ENCODE assay signal across 29 cellular contexts in the genomic region with DNA sequence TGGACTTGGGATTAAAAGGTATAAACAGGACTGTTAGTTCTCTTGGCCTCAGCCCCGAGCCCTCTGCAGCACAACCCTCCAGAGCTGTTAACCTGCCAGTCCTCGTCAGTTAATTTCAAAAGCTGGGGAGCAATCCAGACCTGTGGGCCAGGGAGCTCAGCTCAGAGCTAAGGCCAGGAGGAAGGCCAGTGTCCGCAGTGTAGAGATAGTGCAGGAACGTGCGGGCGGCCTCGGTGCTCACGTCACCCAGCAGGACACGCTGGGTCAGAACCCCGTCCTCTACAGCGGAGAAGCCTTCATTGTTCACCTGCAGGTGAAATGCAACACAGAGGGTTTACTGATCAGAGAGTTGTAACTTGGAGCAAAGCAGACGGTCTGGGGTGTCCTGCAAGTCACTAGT.
"Had no signal": no experiment of that assay in that cellular context is flagged by ENCODE, and none has a peak within 500 bp of the region (broad histone marks: within the 10 kb centered on the region; RNA-seq: fewer than 3 reads in every experiment).

No MANE protein-coding gene starts in this region.

- H3K4me2 ChIP-seq: hepatocyte had no signal

- DNase-seq: activated CD4-positive, alpha-beta T cell treated with anti-CD3 and anti-CD28 coated beads for 36 hours; activated CD4-positive, alpha-beta T cell treated with anti-CD3 and anti-CD28 coated beads, Interleukin-2, amount 50 U/mL, for 48 hours; activated CD4-positive, CD25-positive, alpha-beta regulatory T cell; activated CD8-positive, alpha-beta memory T cell treated with anti-CD3 and anti-CD28 coated beads for 24 hours; activated gamma-delta T cell; activated naive CD4-positive, alpha-beta T cell treated with anti-CD3 and anti-CD28 coated beads, Interleukin-2, amount 10 ng/mL, durations not matched to agents 7 days and 5 days; activated naive CD8-positive, alpha-beta T cell treated with anti-CD3 and anti-CD28 coated beads, Interleukin-2, amount 10 ng/mL, durations not matched to agents 7 days and 5 days; activated T-cell treated with anti-CD3 and anti-CD28 coated beads, Interleukin-2, amount 50 U/mL, for 1 hour; amniotic stem cell; brain microvascular endothelial cell; caudate nucleus; endodermal cell; esophagus squamous epithelium; foreskin melanocyte; islet precursor cell; midbrain; naive thymus-derived CD4-positive, alpha-beta T cell; occipital lobe; stimulated activated CD4-positive, alpha-beta T cell treated with anti-CD3 and anti-CD28 coated beads, Interleukin-2, amount 100 ng/mL, for 48 hours; stimulated activated naive CD4-positive, alpha-beta T cell treated with Interleukin-2 at 50 U/mL for 16 hours; T-helper 1 cell; testis; transverse colon had no signal

- H3K27me3 Mint-ChIP-seq: activated CD4-positive, alpha-beta T cell treated with anti-CD3 and anti-CD28 coated beads for 36 hours; activated naive CD4-positive, alpha-beta T cell treated with anti-CD3 and anti-CD28 coated beads, Interleukin-2, amount 10 ng/mL, durations not matched to agents 7 days and 5 days; activated naive CD8-positive, alpha-beta T cell treated with anti-CD3 and anti-CD28 coated beads, Interleukin-2, amount 10 ng/mL, durations not matched to agents 7 days and 5 days; memory B cell; naive thymus-derived CD4-positive, alpha-beta T cell had no signal

- H3K27ac ChIP-seq: brain microvascular endothelial cell, epithelial cell of prostate, hepatocyte, right lobe of liver, testis, transverse colon had no signal

- H3K79me2 ChIP-seq: hepatocyte had no signal

- H2AFZ ChIP-seq: hepatocyte had no signal

- H3K4me3 Mint-ChIP-seq: activated CD4-positive, alpha-beta T cell treated with anti-CD3 and anti-CD28 coated beads for 36 hours; activated naive CD4-positive, alpha-beta T cell treated with anti-CD3 and anti-CD28 coated beads, Interleukin-2, amount 10 ng/mL, durations not matched to agents 7 days and 5 days; activated naive CD8-positive, alpha-beta T cell treated with anti-CD3 and anti-CD28 coated beads, Interleukin-2, amount 10 ng/mL, durations not matched to agents 7 days and 5 days; dendritic cell treated with granulocyte-macrophage colony-stimulating factor and Interleukin-4, amounts not matched to agents 40 ng/mL and 50 ng/mL, for 4 days; endodermal cell; memory B cell; naive thymus-derived CD4-positive, alpha-beta T cell; T-helper 2 cell treated with Interferon-gamma antibody and Interleukin-4, amounts not matched to agents 5 μg/mL and 100 μg/mL, for 36 hours had no signal

- H3K9me3 Mint-ChIP-seq: activated naive CD4-positive, alpha-beta T cell treated with anti-CD3 and anti-CD28 coated beads, Interleukin-2, amount 10 ng/mL, durations not matched to agents 7 days and 5 days; activated naive CD8-positive, alpha-beta T cell treated with anti-CD3 and anti-CD28 coated beads, Interleukin-2, amount 10 ng/mL, durations not matched to agents 7 days and 5 days; dendritic cell treated with granulocyte-macrophage colony-stimulating factor and Interleukin-4, amounts not matched to agents 40 ng/mL and 50 ng/mL, for 4 days; endodermal cell; memory B cell; naive thymus-derived CD4-positive, alpha-beta T cell; T-helper 2 cell treated with Interferon-gamma antibody and Interleukin-4, amounts not matched to agents 5 μg/mL and 100 μg/mL, for 36 hours had no signal

- H3K9me3 ChIP-seq: esophagus squamous epithelium, right lobe of liver, testis, transverse colon had no signal

- H3K4me1 ChIP-seq: right lobe of liver, testis, transverse colon had no signal

- H3K4me3 ChIP-seq: esophagus squamous epithelium, hepatocyte, right lobe of liver, testis, transverse colon had no signal

- ATAC-seq: activated CD4-positive, alpha-beta T cell treated with anti-CD3 and anti-CD28 coated beads for 36 hours; naive thymus-derived CD4-positive, alpha-beta T cell had no signal

- H3K36me3 ChIP-seq: right lobe of liver, transverse colon had no signal

- H3K27ac Mint-ChIP-seq: activated CD4-positive, alpha-beta T cell treated with anti-CD3 and anti-CD28 coated beads for 36 hours; activated naive CD4-positive, alpha-beta T cell treated with anti-CD3 and anti-CD28 coated beads, Interleukin-2, amount 10 ng/mL, durations not matched to agents 7 days and 5 days; activated naive CD8-positive, alpha-beta T cell treated with anti-CD3 and anti-CD28 coated beads, Interleukin-2, amount 10 ng/mL, durations not matched to agents 7 days and 5 days; dendritic cell treated with granulocyte-macrophage colony-stimulating factor and Interleukin-4, amounts not matched to agents 40 ng/mL and 50 ng/mL, for 4 days; endodermal cell; memory B cell; T-helper 2 cell treated with Interferon-gamma antibody and Interleukin-4, amounts not matched to agents 5 μg/mL and 100 μg/mL, for 36 hours had no signal

- H3K27me3 ChIP-seq: brain microvascular endothelial cell, esophagus squamous epithelium, hepatocyte, right lobe of liver, testis, transverse colon had no signal

- H3K4me1 Mint-ChIP-seq: activated CD4-positive, alpha-beta T cell treated with anti-CD3 and anti-CD28 coated beads for 36 hours; activated naive CD4-positive, alpha-beta T cell treated with anti-CD3 and anti-CD28 coated beads, Interleukin-2, amount 10 ng/mL, durations not matched to agents 7 days and 5 days; endodermal cell had no signal
